Comparison of ENCODE assay signal across 8 cellular contexts in the genomic region with DNA sequence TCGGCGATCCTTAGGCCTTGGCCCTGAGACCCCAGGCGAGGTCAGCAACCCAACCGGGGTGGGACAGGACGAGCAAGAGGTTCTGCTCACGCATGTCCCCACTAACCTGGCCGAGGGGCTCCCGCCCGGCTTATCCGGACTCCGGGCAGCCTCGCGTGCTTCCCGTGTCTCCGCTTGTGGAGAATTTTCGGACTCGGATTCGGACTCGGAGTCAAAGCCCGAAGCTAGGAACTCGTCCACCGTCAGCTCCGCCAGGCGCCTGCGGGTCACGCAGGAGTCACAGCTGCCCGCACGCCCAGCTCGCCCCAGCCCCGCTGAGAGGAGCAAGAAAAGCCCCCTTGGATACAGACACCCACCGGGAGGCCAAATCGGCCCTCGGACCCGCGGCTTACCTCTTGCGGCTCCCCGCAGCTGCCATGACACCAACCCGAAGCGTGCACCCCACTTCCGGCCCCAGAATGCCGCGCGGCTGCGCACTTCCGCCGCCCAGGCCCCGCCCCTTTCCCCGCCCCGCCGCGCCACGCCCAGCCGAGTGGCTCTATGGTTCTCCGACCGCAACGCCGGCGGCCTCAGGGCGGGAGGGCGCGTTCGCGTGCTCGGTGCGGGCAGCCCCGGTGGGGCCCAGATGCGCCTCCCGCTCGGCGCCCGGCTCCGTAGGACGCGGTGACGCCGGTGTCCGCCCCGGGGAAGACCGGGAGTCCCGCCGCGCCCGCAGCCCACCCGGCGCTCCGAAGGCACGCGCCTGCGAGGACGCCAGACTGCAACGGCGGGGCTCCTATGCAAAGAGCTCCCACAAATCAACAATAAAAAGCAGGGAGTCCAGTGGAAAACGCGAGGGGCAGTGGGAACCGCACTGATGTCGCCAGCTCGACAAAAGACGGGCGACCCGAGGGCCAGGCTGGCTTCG. TPM values are rescaled to one million over a fixed set of nuclear protein-coding genes. Genes with fewer than 3 reads are reported as not detected.
DNase-seq lines count a peak whose midpoint lies in the region; ATAC-seq, FAIRE-seq and TF ChIP-seq lines count a peak whose summit lies in the region.

A gene (minus strand): TSS at position 434 of the 907 bp plus-strand sequence. CDS start 16 bp downstream, at position 418.

- peak within 1 kb of the TSS; percentile 79 for H3K27ac Mint-ChIP-seq in activated T-helper 1 cell treated with anti-CD3 and anti-CD28 coated beads, Interleukin-12 subunit alpha, Interleukin-12 subunit beta, Interleukin-2, Interleukin-4 antibody, amounts not matched to agents 30 ng/mL and 10 ng/mL and 1 ng/mL, durations not matched to agents 14 hours and 24 hours and 36 hours
- peak within 1 kb of the TSS; percentile 73 to 76 for H3K27ac Mint-ChIP-seq in natural killer cell

- H3K4me1 ChIP-seq in fibroblast of lung (ENCODE audit: control insufficient read depth, extremely low read depth, insufficient read depth, low read length): peaks cover 7% of the 10 kb centered on the region

- H3K4me3 Mint-ChIP-seq in activated T-helper 1 cell treated with anti-CD3 and anti-CD28 coated beads, Interleukin-12 subunit alpha, Interleukin-12 subunit beta, Interleukin-2, Interleukin-4 antibody, amounts not matched to agents 30 ng/mL and 10 ng/mL and 1 ng/mL, durations not matched to agents 14 hours and 24 hours and 36 hours: peak within 1 kb of the TSS; percentile 97
- H3K4me3 Mint-ChIP-seq in natural killer cell: peak within 1 kb of the TSS; percentile 94

- peak within 1 kb of the TSS; percentile 47 for H2AFZ ChIP-seq in fibroblast of lung (ENCODE audit: low read length)

- no peaks in the 10 kb centered on the region for H4K20me1 ChIP-seq in fibroblast of lung (ENCODE audit: control insufficient read depth, extremely low read depth, insufficient read depth, low read length)

- peaks cover 7% of the 10 kb centered on the region for H3K4me1 Mint-ChIP-seq in activated T-helper 1 cell treated with anti-CD3 and anti-CD28 coated beads, Interleukin-12 subunit alpha, Interleukin-12 subunit beta, Interleukin-2, Interleukin-4 antibody, amounts not matched to agents 30 ng/mL and 10 ng/mL and 1 ng/mL, durations not matched to agents 14 hours and 24 hours and 36 hours (ENCODE audit: low read depth)
- H3K4me1 Mint-ChIP-seq in natural killer cell: peaks cover 23 to 30% of the 10 kb centered on the region in 2 donors

- peaks cover 16% of the 10 kb centered on the region for H3K36me3 Mint-ChIP-seq in activated T-helper 1 cell treated with anti-CD3 and anti-CD28 coated beads, Interleukin-12 subunit alpha, Interleukin-12 subunit beta, Interleukin-2, Interleukin-4 antibody, amounts not matched to agents 30 ng/mL and 10 ng/mL and 1 ng/mL, durations not matched to agents 14 hours and 24 hours and 36 hours (ENCODE audit: low read depth)
- H3K36me3 Mint-ChIP-seq in natural killer cell: peaks cover 6% of the 10 kb centered on the region

- DNase-seq in D721Med (ENCODE audit: insufficient read length, low spot score) (peak; percentile 54), RPMI8226 (peak; percentile 96), fibroblast of lung (ENCODE audit: low read depth in 2 of 2) (peak; percentile 80 to 86), natural killer cell (peak; percentile 94)
- peak; percentile 88 for DNase-seq in activated T-helper 1 cell treated with anti-CD3 and anti-CD28 coated beads, Interleukin-12 subunit alpha, Interleukin-12 subunit beta, Interleukin-2, Interleukin-4 antibody, amounts not matched to agents 30 ng/mL and 10 ng/mL and 1 ng/mL, durations not matched to agents 14 hours and 24 hours and 36 hours (ENCODE audit: low spot score)
- peak; percentile 93 for DNase-seq in stimulated activated naive CD4-positive, alpha-beta T cell treated with Interleukin-2 at 50 U/mL for 16 hours (lab: John Stamatoyannopoulos, UW)

- H3K9me3 ChIP-seq in fibroblast of lung (ENCODE audit: control insufficient read depth, insufficient read depth, low read depth, low read length): no peaks in the 10 kb centered on the region

- 0 out of 2 replicates have a peak, but pooled peaks have one; percentile 11 for TF ChIP-seq EP300 in Ishikawa (IDR thresholded peaks at IDR 0.05; ENCODE audit: borderline replicate concordance)

- no peak for TF ChIP-seq RAD21 in Ishikawa (IDR thresholded peaks at IDR 0.05; ENCODE audit: low read depth)

- FAIRE-seq in D721Med (lab: Jason Lieb, UNC): no peak

- no peaks in the 10 kb centered on the region for H3K9me3 Mint-ChIP-seq in activated T-helper 1 cell treated with anti-CD3 and anti-CD28 coated beads, Interleukin-12 subunit alpha, Interleukin-12 subunit beta, Interleukin-2, Interleukin-4 antibody, amounts not matched to agents 30 ng/mL and 10 ng/mL and 1 ng/mL, durations not matched to agents 14 hours and 24 hours and 36 hours
- H3K9me3 Mint-ChIP-seq in natural killer cell: no peaks in the 10 kb centered on the region

- H3K9ac ChIP-seq in fibroblast of lung (ENCODE audit: insufficient read depth, low read length): peak within 1 kb of the TSS; percentile 69

- H3K4me3 ChIP-seq in fibroblast of lung (replicated peaks in 1 of 4; ENCODE audit: control extremely low read depth in 1 of 4, insufficient read depth in 1 of 4, low read depth in 3 of 4, low read length in 4 of 4): peak within 1 kb of the TSS; percentile 81 to 100 (median 92)

- TF ChIP-seq CTCF in D721Med (IDR thresholded peaks at IDR 0.05; ENCODE audit: insufficient read depth, missing control alignments) (no peak), fibroblast of lung (conservative IDR thresholded peaks at IDR 0.05 in 1 of 2, IDR thresholded peaks at IDR 0.05 in 1 of 2; ENCODE audit: low read depth in 1 of 2, low read length in 2 of 2) (no peak), natural killer cell (IDR thresholded peaks at IDR 0.05) (no peak)

- no peaks in the 10 kb centered on the region for H3K27me3 ChIP-seq in fibroblast of lung (ENCODE audit: control insufficient read depth, insufficient read depth, low read length)

- peaks cover 10% of the 10 kb centered on the region for H3K36me3 ChIP-seq in fibroblast of lung (ENCODE audit: control insufficient read depth, insufficient read depth, low read length)

- H3K27ac ChIP-seq in fibroblast of lung (ENCODE audit: insufficient read depth, low read length): peak within 1 kb of the TSS; percentile 80

- ATAC-seq in GM21515 (IDR thresholded peaks at IDR 0.05; ENCODE audit: unreplicated experiment) (peak; percentile 61), natural killer cell (peak; percentile 91 to 94 (median 92))

- H3K4me2 ChIP-seq in fibroblast of lung (ENCODE audit: extremely low read depth, insufficient read depth, low read length): peak within 1 kb of the TSS; percentile 55

- intact Hi-C loops in activated T-helper 1 cell treated with anti-CD3 and anti-CD28 coated beads, Interleukin-12 subunit alpha, Interleukin-12 subunit beta, Interleukin-2, Interleukin-4 antibody, amounts not matched to agents 30 ng/mL and 10 ng/mL and 1 ng/mL, durations not matched to agents 14 hours and 24 hours and 36 hours (cut with micrococcal nuclease): loop anchor here (1.0 to 5.0 kb wide), 3 partner anchors 8 to 348 kb away; a partner anchor contains a TSS
- intact Hi-C loops in natural killer cell (cut with micrococcal nuclease): no loop called here

- peaks cover 21% of the 10 kb centered on the region for H3K79me2 ChIP-seq in fibroblast of lung (ENCODE audit: control insufficient read depth, insufficient read depth, low read length)

- H3K27me3 Mint-ChIP-seq in activated T-helper 1 cell treated with anti-CD3 and anti-CD28 coated beads, Interleukin-12 subunit alpha, Interleukin-12 subunit beta, Interleukin-2, Interleukin-4 antibody, amounts not matched to agents 30 ng/mL and 10 ng/mL and 1 ng/mL, durations not matched to agents 14 hours and 24 hours and 36 hours (ENCODE audit: insufficient read depth): peaks cover 2% of the 10 kb centered on the region
- no peaks in the 10 kb centered on the region for H3K27me3 Mint-ChIP-seq in natural killer cell (ENCODE audit: low read depth in 2 of 2)

TF ChIP-seq in Ishikawa, 13 proteins besides CTCF, POLR2A, EP300 and RAD21:
- TF ChIP-seq ZBTB7A (IDR thresholded peaks at IDR 0.05; ENCODE audit: low read depth) (no peak), CREB1 (IDR thresholded peaks at IDR 0.05; ENCODE audit: low read depth) (peak; percentile 23; the same call in 1 of the 2 replicates), TAF1 (IDR thresholded peaks at IDR 0.05; ENCODE audit: low read depth) (peak; percentile 91), YY1 (IDR thresholded peaks at IDR 0.05; ENCODE audit: low read depth) (peak; percentile 93), CEBPB (IDR thresholded peaks at IDR 0.05) (no peak), TEAD4 (IDR thresholded peaks at IDR 0.05) (0 out of 2 replicates have a peak, but pooled peaks have one; percentile 7), TCF12 (IDR thresholded peaks at IDR 0.05; ENCODE audit: low read depth) (0 out of 2 replicates have a peak, but pooled peaks have one; percentile 21), NFIC (IDR thresholded peaks at IDR 0.05) (no peak), EGR1 (IDR thresholded peaks at IDR 0.05) (no peak)
- TF ChIP-seq, protein P1, sequence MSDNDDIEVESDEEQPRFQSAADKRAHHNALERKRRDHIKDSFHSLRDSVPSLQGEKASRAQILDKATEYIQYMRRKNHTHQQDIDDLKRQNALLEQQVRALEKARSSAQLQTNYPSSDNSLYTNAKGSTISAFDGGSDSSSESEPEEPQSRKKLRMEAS (IDR thresholded peaks at IDR 0.05): peak; percentile 84
- TF ChIP-seq, protein P2, sequence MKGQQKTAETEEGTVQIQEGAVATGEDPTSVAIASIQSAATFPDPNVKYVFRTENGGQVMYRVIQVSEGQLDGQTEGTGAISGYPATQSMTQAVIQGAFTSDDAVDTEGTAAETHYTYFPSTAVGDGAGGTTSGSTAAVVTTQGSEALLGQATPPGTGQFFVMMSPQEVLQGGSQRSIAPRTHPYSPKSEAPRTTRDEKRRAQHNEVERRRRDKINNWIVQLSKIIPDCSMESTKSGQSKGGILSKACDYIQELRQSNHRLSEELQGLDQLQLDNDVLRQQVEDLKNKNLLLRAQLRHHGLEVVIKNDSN (IDR thresholded peaks at IDR 0.05): no peak

RNA-seq across cellular contexts. Expression of the gene that starts here (rescaled TPM):
- total RNA-seq in activated T-helper 1 cell treated with anti-CD3 and anti-CD28 coated beads, Interleukin-12 subunit alpha, Interleukin-12 subunit beta, Interleukin-2, Interleukin-4 antibody, amounts not matched to agents 30 ng/mL and 10 ng/mL and 1 ng/mL, durations not matched to agents 14 hours and 24 hours and 36 hours: 180 TPM in 2 replicates
- 61.1 and 61.9 TPM in 2 replicates for total RNA-seq in fibroblast of lung
- 34.1 and 62.0 TPM in 2 replicates for polyA plus RNA-seq in fibroblast of lung
- polyA plus RNA-seq in fibroblast of lung (2012): 47.9 and 88.2 TPM in 2 replicates
- polyA minus RNA-seq in fibroblast of lung (ENCODE audit: low replicate concordance): 64.8 and 117 TPM in 2 replicates
- total RNA-seq in natural killer cell: 10 to 100 TPM; 61.4 to 66.0 (median 61.8) TPM

Comparison
In these comparisons a context has a peak if more than half of its experiments do, and no peak if none do; other contexts are left out.
1. Peak in every context shown above with its lines: DNase-seq, ATAC-seq, H3K4me3 ChIP-seq and H3K27ac ChIP-seq.